ENCODE assay signal across 14 cellular contexts in the genomic region with DNA sequence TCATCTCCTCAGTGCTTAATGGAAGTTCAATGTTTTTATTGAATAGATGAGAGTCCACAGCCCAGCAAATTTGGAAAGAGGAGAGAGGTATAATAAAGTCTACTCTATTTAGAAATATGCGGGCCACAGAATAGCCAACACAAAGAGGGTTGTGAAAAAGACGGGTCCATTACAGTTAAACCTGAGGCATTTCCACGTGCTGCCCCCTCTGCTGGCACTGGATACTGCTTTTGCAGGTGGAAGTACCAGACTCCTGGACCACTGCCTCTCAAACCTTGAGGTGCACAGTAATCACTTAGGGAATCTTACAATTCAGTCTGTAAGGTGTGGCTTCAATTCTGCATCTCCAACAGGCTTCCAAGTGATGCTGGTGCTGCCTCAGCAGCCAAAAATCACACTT. TPM values are rescaled to one million over a fixed set of nuclear protein-coding genes. Genes with fewer than 3 reads are reported as not detected.
DNase-seq lines count a peak whose midpoint lies in the region; ATAC-seq and TF ChIP-seq lines count a peak whose summit lies in the region.
"Had no signal": no experiment of that assay in that cellular context is flagged by ENCODE, and none has a peak within 500 bp of the region (broad histone marks: within the 10 kb centered on the region; RNA-seq: fewer than 3 reads in every experiment).

No MANE protein-coding gene starts in this region.

- no peak overlapping the region for H3K27ac ChIP-seq in lower lobe of right lung
- H3K27ac ChIP-seq: tibial artery had no signal

- no peaks in the 10 kb centered on the region for H3K36me3 ChIP-seq in lower lobe of right lung
- H3K36me3 ChIP-seq: tibial artery had no signal

- DNase-seq in AG09309 (ENCODE audit: low read depth) (no peak), GM10266 (ENCODE audit: extremely low spot score) (no peak), SHP77 treated with DMSO at 0.1 percent for 48 hours (lab: John Stamatoyannopoulos, UW) (peak; percentile 2), germinal center (ENCODE audit: low spot score) (peak; percentile 5), NCI-H1694 (lab: John Stamatoyannopoulos, UW) (no peak), lower lobe of right lung (no peak)
- DNase-seq in stimulated activated CD4-positive, alpha-beta T cell treated with anti-CD3 and anti-CD28 coated beads, Interleukin-1b, Interleukin-23, amount 100 ng/mL, for 48 hours, result no peak
- DNase-seq: DMS153, hypothalamus, IMR-90, tibial artery had no signal

- no peak for ATAC-seq in GM18858 (IDR thresholded peaks at IDR 0.05; ENCODE audit: unreplicated experiment)
- no peak for ATAC-seq in lower lobe of right lung
- ATAC-seq: sciatic nerve, T-cell had no signal

- peaks cover 13% of the 10 kb centered on the region for H3K4me1 ChIP-seq in lower lobe of right lung

- TF ChIP-seq CTCF in AG09309 (IDR thresholded peaks at IDR 0.05; ENCODE audit: control insufficient read depth, insufficient read depth, low read depth, low read length, missing control alignments) (peak; percentile 10), GM10266 (IDR thresholded peaks at IDR 0.05; ENCODE audit: control insufficient read depth, insufficient read depth, low read depth, missing control alignments) (peak; percentile 17), lower lobe of right lung (IDR thresholded peaks at IDR 0.05) (no peak)

- no peaks in the 10 kb centered on the region for H3K9me3 ChIP-seq in lower lobe of right lung
- H3K9me3 ChIP-seq: tibial artery had no signal

- H3K4me3 ChIP-seq in AG09309 (ENCODE audit: control insufficient read depth, low read depth, low read length), result no peak overlapping the region
- no peak overlapping the region for H3K4me3 ChIP-seq in lower lobe of right lung
- H3K4me3 ChIP-seq: tibial artery had no signal

- intact Hi-C loops in lower lobe of right lung (cut with DNase I), result no loop called here

- H3K27me3 ChIP-seq in lower lobe of right lung (ENCODE audit: low read depth), result no peaks in the 10 kb centered on the region
- H3K27me3 ChIP-seq: tibial artery had no signal

RNA-seq across cellular contexts. Expression of a gene that starts 3.0 kb away (rescaled TPM):
- total RNA-seq in lower lobe of right lung, result 41.3 TPM

Comparison
In these comparisons a context has a peak if more than half of its experiments do, and no peak if none do; other contexts are left out.
1. DNase-seq: peak in SHP77 treated with DMSO at 0.1 percent for 48 hours (single experiment) and germinal center (single experiment); none in AG09309 (single experiment), GM10266 (single experiment), NCI-H1694 (single experiment), lower lobe of right lung (single experiment) and stimulated activated CD4-positive, alpha-beta T cell treated with anti-CD3 and anti-CD28 coated beads, Interleukin-1b, Interleukin-23, amount 100 ng/mL, for 48 hours (single experiment).